18 cellular contexts compared by ENCODE assay signal in genomic region chr12:1914116-1914911, GRCh38. TPM values are rescaled to one million over a fixed set of nuclear protein-coding genes. Genes with fewer than 3 reads are reported as not detected.
A peak's percentile ranks its signal among the peaks of the same experiment; 100 is the strongest.
DNase-seq lines count a peak whose midpoint lies in the region; TF ChIP-seq lines count a peak whose summit lies in the region.
"Had no signal": no experiment of that assay in that cellular context is flagged by ENCODE, and none has a peak within 500 bp of the region (broad histone marks: within the 10 kb centered on the region; RNA-seq: fewer than 3 reads in every experiment).

No MANE protein-coding gene starts in this region.

- H3K9me2 ChIP-seq in GM23248 (ENCODE audit: insufficient read depth), result no peaks in the 10 kb centered on the region

- H3K9me3 ChIP-seq in spleen (no peaks in the 10 kb centered on the region), GM23248 (ENCODE audit: low read depth) (no peaks in the 10 kb centered on the region)
- H3K9me3 ChIP-seq in effector memory CD4-positive, alpha-beta T cell (ENCODE audit: control insufficient read depth, low read length), result no peaks in the 10 kb centered on the region
- H3K9me3 ChIP-seq: tibial artery had no signal

- H3K4me3 Mint-ChIP-seq in activated CD4-positive, alpha-beta T cell treated with anti-CD3 and anti-CD28 coated beads, Interleukin-2, amount 10 ng/mL, durations not matched to agents 7 days and 5 days, result no peak overlapping the region

- H3K27me3 ChIP-seq in spleen (replicated peaks in 1 of 7) (peaks cover 0 to 8% (median 0%) of the 10 kb centered on the region in 7 donors), GM23248 (replicated peaks; ENCODE audit: insufficient read depth) (peaks cover 13% of the 10 kb centered on the region; the same call in 1 of the 2 replicates)
- H3K27me3 ChIP-seq in effector memory CD4-positive, alpha-beta T cell (replicated peaks; ENCODE audit: control insufficient read depth, insufficient read depth, low read length, poor library complexity, severe bottlenecking), result no peaks in the 10 kb centered on the region
- H3K27me3 ChIP-seq: tibial artery had no signal

- H3K4me1 ChIP-seq in spleen (peaks cover 0 to 37% (median 15%) of the 10 kb centered on the region in 6 donors), GM23248 (ENCODE audit: insufficient read depth) (no peaks in the 10 kb centered on the region)
- peaks cover 9% of the 10 kb centered on the region for H3K4me1 ChIP-seq in effector memory CD4-positive, alpha-beta T cell (ENCODE audit: control insufficient read depth, insufficient read depth, low read length, poor library complexity, severe bottlenecking)

- H3K27me3 Mint-ChIP-seq in activated CD4-positive, alpha-beta T cell treated with anti-CD3 and anti-CD28 coated beads, Interleukin-2, amount 10 ng/mL, durations not matched to agents 7 days and 5 days, result peaks cover 3% of the 10 kb centered on the region

- H3K9ac ChIP-seq in GM23248, result no peak overlapping the region

- no peaks in the 10 kb centered on the region for H3K79me2 ChIP-seq in GM23248 (ENCODE audit: insufficient read depth)

- H3K36me3 Mint-ChIP-seq in activated CD4-positive, alpha-beta T cell treated with anti-CD3 and anti-CD28 coated beads, Interleukin-2, amount 10 ng/mL, durations not matched to agents 7 days and 5 days (ENCODE audit: low read depth), result no peaks in the 10 kb centered on the region

- no peak for DNase-seq in activated CD4-positive, alpha-beta T cell treated with anti-CD3 and anti-CD28 coated beads, Interleukin-2, amount 10 ng/mL, durations not matched to agents 7 days and 5 days
- DNase-seq in activated CD4-positive, alpha-beta T cell treated with anti-CD3 and anti-CD28 coated beads, Interleukin-2, amount 50 U/mL, for 48 hours, result no peak
- DNase-seq in HEK293T (ENCODE audit: extremely low spot score), result peak; percentile 2
- peak; percentile 1 for DNase-seq in germinal center (ENCODE audit: low spot score)
- peak; percentile 48 for DNase-seq in spleen
- no peak for DNase-seq in effector memory CD4-positive, alpha-beta T cell
- DNase-seq in GM23248, result no peak
- no peak for DNase-seq in SKM-1 (lab: John Stamatoyannopoulos, UW; ENCODE audit: unreplicated experiment)
- DNase-seq: activated gamma-delta T cell, COR-L47, hypothalamus, Karpas-422, left ventricle myocardium superior, NCI-H510A, PC-3 had no signal

- no peak overlapping the region for H3K4me2 ChIP-seq in GM23248 (ENCODE audit: unreplicated experiment)

- TF ChIP-seq POLR2A in spleen (IDR thresholded peaks at IDR 0.05), result no peak

- no peak overlapping the region for H2AFZ ChIP-seq in GM23248

- no peak for TF ChIP-seq CTCF in spleen (IDR thresholded peaks at IDR 0.05 in 8 of 11, conservative IDR thresholded peaks at IDR 0.05 in 3 of 11)

- POLR2A ChIA-PET in activated CD4-positive, alpha-beta T cell treated with anti-CD3 and anti-CD28 coated beads, Interleukin-2, amount 10 ng/mL, durations not matched to agents 7 days and 5 days (lab: Charles Lee), result no interaction called here
- POLR2A ChIA-PET in HEK293T (lab: Yijun Ruan, JAX), result no interaction called here

- CTCF ChIA-PET in activated CD4-positive, alpha-beta T cell treated with anti-CD3 and anti-CD28 coated beads, Interleukin-2, amount 10 ng/mL, durations not matched to agents 7 days and 5 days (lab: Charles Lee), result interaction anchor here (0.9 to 2.2 kb wide), 3 partner anchors 13 to 35 kb away, joined by 3 to 8 read pairs (median 3); no protein-coding TSS in a partner anchor
- CTCF ChIA-PET in HEK293T (lab: Yijun Ruan, JAX), result no interaction called here

- H3K9me3 Mint-ChIP-seq in activated CD4-positive, alpha-beta T cell treated with anti-CD3 and anti-CD28 coated beads, Interleukin-2, amount 10 ng/mL, durations not matched to agents 7 days and 5 days, result no peaks in the 10 kb centered on the region

- H3K36me3 ChIP-seq in spleen (no peaks in the 10 kb centered on the region), GM23248 (ENCODE audit: low read depth) (no peaks in the 10 kb centered on the region)
- no peaks in the 10 kb centered on the region for H3K36me3 ChIP-seq in effector memory CD4-positive, alpha-beta T cell (ENCODE audit: control insufficient read depth, insufficient read depth, low read length)
- H3K36me3 ChIP-seq: tibial artery had no signal

- intact Hi-C loops in spleen (cut with DNase I; ENCODE audit: low total_unique reads), result no loop called here

- H3K4me1 Mint-ChIP-seq in activated CD4-positive, alpha-beta T cell treated with anti-CD3 and anti-CD28 coated beads, Interleukin-2, amount 10 ng/mL, durations not matched to agents 7 days and 5 days, result peaks cover 24% of the 10 kb centered on the region

- no peak overlapping the region for H3K4me3 ChIP-seq in spleen
- H3K4me3 ChIP-seq in effector memory CD4-positive, alpha-beta T cell (ENCODE audit: insufficient read depth, low read depth, low read length, poor library complexity, severe bottlenecking), result no peak overlapping the region
- no peak overlapping the region for H3K4me3 ChIP-seq in GM23248
- H3K4me3 ChIP-seq: dorsolateral prefrontal cortex, SK-N-MC, tibial artery had no signal

- no peaks in the 10 kb centered on the region for H4K20me1 ChIP-seq in GM23248 (ENCODE audit: insufficient read depth)

- WGBS in spleen, 5 donors, result 85 to 89% (median 88%) methylated on average over 16 to 17 of the region's 17 CpGs
- WGBS in GM23248 (ENCODE audit: low coverage in 1 of 2, low lambda C conversion rate in 2 of 2, missing lambda C conversion rate in 2 of 2), 2 experiments, result 48 to 54% methylated on average over 16 to 17 of the region's 17 CpGs

- H3K27ac Mint-ChIP-seq in activated CD4-positive, alpha-beta T cell treated with anti-CD3 and anti-CD28 coated beads, Interleukin-2, amount 10 ng/mL, durations not matched to agents 7 days and 5 days, result peak overlapping the region; percentile 28

- in situ Hi-C loops in GM23248 (cut with MboI), result no loop called here

- no peaks in the 10 kb centered on the region for H3F3A ChIP-seq in GM23248 (ENCODE audit: insufficient read depth)

- H3K27ac ChIP-seq in spleen (no peak overlapping the region), GM23248 (no peak overlapping the region)
- no peak overlapping the region for H3K27ac ChIP-seq in effector memory CD4-positive, alpha-beta T cell (ENCODE audit: insufficient read depth, low read length, poor library complexity, severe bottlenecking)
- H3K27ac ChIP-seq: dorsolateral prefrontal cortex, SK-N-MC, tibial artery had no signal

TF ChIP-seq in HEK293T, 16 proteins besides CTCF, POLR2A, EP300 and RAD21:
- TF ChIP-seq HDGF (IDR thresholded peaks at IDR 0.05; ENCODE audit: borderline replicate concordance) (no peak), NFRKB (IDR thresholded peaks at IDR 0.05) (no peak), FOXM1 (IDR thresholded peaks at IDR 0.05; ENCODE audit: borderline replicate concordance) (no peak), CTBP1 (IDR thresholded peaks at IDR 0.05; ENCODE audit: borderline replicate concordance) (no peak), LEF1 (IDR thresholded peaks at IDR 0.05; ENCODE audit: borderline replicate concordance) (no peak), SP1 (IDR thresholded peaks at IDR 0.05) (no peak), FOXK2 (IDR thresholded peaks at IDR 0.05) (no peak), FOXA1 (IDR thresholded peaks at IDR 0.05) (no peak), ARNT (IDR thresholded peaks at IDR 0.05) (no peak), SUZ12 (IDR thresholded peaks at IDR 0.05) (no peak), ZNF384 (IDR thresholded peaks at IDR 0.05) (no peak), L3MBTL2 (conservative IDR thresholded peaks at IDR 0.05) (no peak), ELF4 (IDR thresholded peaks at IDR 0.05) (no peak), BHLHE40 (IDR thresholded peaks at IDR 0.05; ENCODE audit: borderline replicate concordance) (no peak), TARDBP (IDR thresholded peaks at IDR 0.05) (no peak)
- TF ChIP-seq, protein P1, sequence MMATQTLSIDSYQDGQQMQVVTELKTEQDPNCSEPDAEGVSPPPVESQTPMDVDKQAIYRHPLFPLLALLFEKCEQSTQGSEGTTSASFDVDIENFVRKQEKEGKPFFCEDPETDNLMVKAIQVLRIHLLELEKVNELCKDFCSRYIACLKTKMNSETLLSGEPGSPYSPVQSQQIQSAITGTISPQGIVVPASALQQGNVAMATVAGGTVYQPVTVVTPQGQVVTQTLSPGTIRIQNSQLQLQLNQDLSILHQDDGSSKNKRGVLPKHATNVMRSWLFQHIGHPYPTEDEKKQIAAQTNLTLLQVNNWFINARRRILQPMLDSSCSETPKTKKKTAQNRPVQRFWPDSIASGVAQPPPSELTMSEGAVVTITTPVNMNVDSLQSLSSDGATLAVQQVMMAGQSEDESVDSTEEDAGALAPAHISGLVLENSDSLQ (IDR thresholded peaks at IDR 0.05), result no peak

RNA-seq across cellular contexts. Expression of gene CACNA2D4, which starts 4.1 kb away (rescaled TPM):
- 10 to 100 TPM; 12.9 to 16.4 TPM for total RNA-seq in activated CD4-positive, alpha-beta T cell treated with anti-CD3 and anti-CD28 coated beads, Interleukin-2, amount 10 ng/mL, durations not matched to agents 7 days and 5 days
- 10 to 100 TPM in 3 of 7 donors, 1 to 10 TPM in 4; 3.3 to 11.8 (median 10.0) TPM for total RNA-seq in spleen
- polyA plus RNA-seq in spleen (1 to 10 TPM; 3.4 to 5.0 (median 4.9) TPM), GM23248 (2016; fragmentation: Nextera tagmentation; extraction: Ambion mirVana) (0.23 and 0.49 TPM in 2 replicates)
- under 0.01 TPM in 1 of 2 replicates, not detected in the other for total RNA-seq in GM23248 (2014; rRNA removed; shearing (Covaris generic))
- total RNA-seq: PC-3 had no signal

Comparison
In these comparisons a context has a peak if more than half of its experiments do, and no peak if none do; other contexts are left out.
1. DNase-seq: peak in HEK293T (single experiment), germinal center (single experiment) and spleen (single experiment); none in activated CD4-positive, alpha-beta T cell treated with anti-CD3 and anti-CD28 coated beads, Interleukin-2, amount 10 ng/mL, durations not matched to agents 7 days and 5 days (single experiment), activated CD4-positive, alpha-beta T cell treated with anti-CD3 and anti-CD28 coated beads, Interleukin-2, amount 50 U/mL, for 48 hours (0 of 2), effector memory CD4-positive, alpha-beta T cell (0 of 3), GM23248 (single experiment) and SKM-1 (single experiment).